8 cellular contexts compared by ENCODE assay signal in genomic region chr19:18192673-18193387, GRCh38. TPM values are rescaled to one million over a fixed set of nuclear protein-coding genes. Genes with fewer than 3 reads are reported as not detected.
DNase-seq lines count a peak whose midpoint lies in the region; ATAC-seq and TF ChIP-seq lines count a peak whose summit lies in the region.

Gene MPV17L2 (plus strand): TSS chr19:18193218. CDS start chr19:18193282, 64 bp downstream.

- peaks cover 9% of the 10 kb centered on the region; the same call in 1 of the 2 replicates for H3K79me2 ChIP-seq in SK-N-SH (ENCODE audit: insufficient read depth)

- no peaks in the 10 kb centered on the region for H3K9me2 ChIP-seq in SK-N-SH

- no peaks in the 10 kb centered on the region for H3K36me3 Mint-ChIP-seq in activated naive CD4-positive, alpha-beta T cell treated with anti-CD3 and anti-CD28 coated beads, Interleukin-2, amount 50 U/mL, for 24 hours

- POLR2A ChIA-PET in SK-N-SH (lab: Yijun Ruan, JAX) = interaction anchor here (0.8 to 1.3 kb wide), 4 partner anchors 9 to 89 kb away, joined by 3 to 7 read pairs (median 4); partner anchors contain the start of genes JUND and RAB3A

- CTCF ChIA-PET in SK-N-SH (lab: Yijun Ruan, JAX) = interaction anchor here (0.6 to 20.7 kb wide), 12 partner anchors 11 to 226 kb away, joined by 3 to 505 read pairs (median 10); partner anchors contain the start of genes IFI30, RAB3A and SSBP4

- peak within 1 kb of the TSS; percentile 83 for H2AFZ ChIP-seq in SK-N-SH (ENCODE audit: low read depth)

- peaks cover 20% of the 10 kb centered on the region for H3K4me1 Mint-ChIP-seq in activated naive CD4-positive, alpha-beta T cell treated with anti-CD3 and anti-CD28 coated beads, Interleukin-2, amount 50 U/mL, for 24 hours

- H3K27me3 Mint-ChIP-seq in activated naive CD4-positive, alpha-beta T cell treated with anti-CD3 and anti-CD28 coated beads, Interleukin-2, amount 50 U/mL, for 24 hours = no peaks in the 10 kb centered on the region

- H3K27ac ChIP-seq in SK-N-SH (ENCODE audit: low read depth in 2 of 2, low read length in 1 of 2) = peak within 1 kb of the TSS; percentile 82 to 84

- H3K4me2 ChIP-seq in SK-N-SH = peak within 1 kb of the TSS; percentile 99

- TF ChIP-seq EP300 in SK-N-SH (IDR thresholded peaks at IDR 0.05; ENCODE audit: borderline replicate concordance in 1 of 2, low read depth in 1 of 2, low read length in 1 of 2) = peak in 1 of 2 experiments; percentile 48; a peak in 1 of 4 replicates

- no peak for TF ChIP-seq CTCF in SK-N-SH (IDR thresholded peaks at IDR 0.05)

- DNase-seq in GM04503 (ENCODE audit: low read depth) = peak; percentile 100
- DNase-seq in NCI-H1048 (lab: John Stamatoyannopoulos, UW) = peak; percentile 99
- DNase-seq in SK-N-SH = peak; percentile 93
- peak; percentile 94 for DNase-seq in germinal center (ENCODE audit: low spot score)
- peak; percentile 100 for DNase-seq in non-pigmented ciliary epithelial cell (ENCODE audit: low read depth)
- DNase-seq in superior temporal gyrus (ENCODE audit: extremely low spot score) = peak; percentile 100

- no peaks in the 10 kb centered on the region for H3K9me3 ChIP-seq in SK-N-SH

- peak within 1 kb of the TSS; percentile 82 for H3K9ac ChIP-seq in SK-N-SH

- H3K36me3 ChIP-seq in SK-N-SH (replicated peaks in 1 of 2; ENCODE audit: control insufficient read depth in 1 of 2, insufficient read depth in 2 of 2, low read length in 1 of 2) = peaks cover 0 to 3% of the 10 kb centered on the region in 2 experiments

- peak; percentile 88 for ATAC-seq in HG02571 (IDR thresholded peaks at IDR 0.05; ENCODE audit: unreplicated experiment)

- H3K9me3 Mint-ChIP-seq in activated naive CD4-positive, alpha-beta T cell treated with anti-CD3 and anti-CD28 coated beads, Interleukin-2, amount 50 U/mL, for 24 hours = no peaks in the 10 kb centered on the region

- H3F3A ChIP-seq in SK-N-SH (replicated peaks; ENCODE audit: insufficient read depth) = peaks cover 15% of the 10 kb centered on the region

- peaks cover 8% of the 10 kb centered on the region; the same call in 1 of the 2 replicates for H4K20me1 ChIP-seq in SK-N-SH (ENCODE audit: insufficient read depth)

- no peak for TF ChIP-seq RAD21 in SK-N-SH (IDR thresholded peaks at IDR 0.05; ENCODE audit: low read length)

- H3K4me3 Mint-ChIP-seq in activated naive CD4-positive, alpha-beta T cell treated with anti-CD3 and anti-CD28 coated beads, Interleukin-2, amount 50 U/mL, for 24 hours = peak within 1 kb of the TSS; percentile 88

- H3K27me3 ChIP-seq in SK-N-SH (ENCODE audit: insufficient read depth) = no peaks in the 10 kb centered on the region

- peak within 1 kb of the TSS; percentile 69 for H3K27ac Mint-ChIP-seq in activated naive CD4-positive, alpha-beta T cell treated with anti-CD3 and anti-CD28 coated beads, Interleukin-2, amount 50 U/mL, for 24 hours

- 6% methylated on average over 9 of the region's 74 CpGs for WGBS in SK-N-SH (ENCODE audit: low lambda C conversion rate)

- peak within 1 kb of the TSS; percentile 72 to 94 for H3K4me3 ChIP-seq in SK-N-SH (ENCODE audit: low read depth in 2 of 2, low read length in 1 of 2)

- H3K4me1 ChIP-seq in SK-N-SH (ENCODE audit: control insufficient read depth in 1 of 2, insufficient read depth in 2 of 2, low read depth in 1 of 2, low read length in 1 of 2) = peaks cover 9 to 26% of the 10 kb centered on the region in 2 experiments; a peak in 2 of 4 replicates

TF ChIP-seq in SK-N-SH, 30 proteins besides CTCF, POLR2A, EP300 and RAD21 (continues in another document):
- TF ChIP-seq, protein P1, sequence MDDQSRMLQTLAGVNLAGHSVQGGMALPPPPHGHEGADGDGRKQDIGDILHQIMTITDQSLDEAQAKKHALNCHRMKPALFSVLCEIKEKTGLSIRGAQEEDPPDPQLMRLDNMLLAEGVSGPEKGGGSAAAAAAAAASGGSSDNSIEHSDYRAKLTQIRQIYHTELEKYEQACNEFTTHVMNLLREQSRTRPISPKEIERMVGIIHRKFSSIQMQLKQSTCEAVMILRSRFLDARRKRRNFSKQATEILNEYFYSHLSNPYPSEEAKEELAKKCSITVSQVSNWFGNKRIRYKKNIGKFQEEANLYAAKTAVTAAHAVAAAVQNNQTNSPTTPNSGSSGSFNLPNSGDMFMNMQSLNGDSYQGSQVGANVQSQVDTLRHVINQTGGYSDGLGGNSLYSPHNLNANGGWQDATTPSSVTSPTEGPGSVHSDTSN (IDR thresholded peaks at IDR 0.05) = peak; percentile 75
- peak; percentile 97 for TF ChIP-seq RFX5 (IDR thresholded peaks at IDR 0.05; ENCODE audit: low read length)
- 0 out of 2 replicates have a peak, but pooled peaks have one; percentile 10 for TF ChIP-seq GABPA (IDR thresholded peaks at IDR 0.05; ENCODE audit: low read depth)
- TF ChIP-seq USF2 (IDR thresholded peaks at IDR 0.05; ENCODE audit: borderline replicate concordance, low read depth, low read length) = no peak
- no peak for TF ChIP-seq EZH2phosphoT487 (IDR thresholded peaks at IDR 0.05; ENCODE audit: borderline replicate concordance, low read depth)
- no peak for TF ChIP-seq GATA2 (CRISPR knock-in tag; IDR thresholded peaks at IDR 0.05)
- TF ChIP-seq, protein P2, sequence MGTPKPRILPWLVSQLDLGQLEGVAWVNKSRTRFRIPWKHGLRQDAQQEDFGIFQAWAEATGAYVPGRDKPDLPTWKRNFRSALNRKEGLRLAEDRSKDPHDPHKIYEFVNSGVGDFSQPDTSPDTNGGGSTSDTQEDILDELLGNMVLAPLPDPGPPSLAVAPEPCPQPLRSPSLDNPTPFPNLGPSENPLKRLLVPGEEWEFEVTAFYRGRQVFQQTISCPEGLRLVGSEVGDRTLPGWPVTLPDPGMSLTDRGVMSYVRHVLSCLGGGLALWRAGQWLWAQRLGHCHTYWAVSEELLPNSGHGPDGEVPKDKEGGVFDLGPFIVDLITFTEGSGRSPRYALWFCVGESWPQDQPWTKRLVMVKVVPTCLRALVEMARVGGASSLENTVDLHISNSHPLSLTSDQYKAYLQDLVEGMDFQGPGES (IDR thresholded peaks at IDR 0.05; ENCODE audit: low read depth, low read length) = peak; percentile 96
- peak; percentile 97 for TF ChIP-seq CHD2 (IDR thresholded peaks at IDR 0.05; ENCODE audit: low read length, partially characterized antibody)
- no peak for TF ChIP-seq TEAD4 (IDR thresholded peaks at IDR 0.05; ENCODE audit: borderline replicate concordance, insufficient read depth)
- TF ChIP-seq FOXJ3 (CRISPR knock-in tag; IDR thresholded peaks at IDR 0.05) = no peak
- TF ChIP-seq TAF1 (IDR thresholded peaks at IDR 0.05; ENCODE audit: borderline replicate concordance, low read depth, low read length) = peak; percentile 61; the same call in 1 of the 2 replicates
- TF ChIP-seq MXI1 (IDR thresholded peaks at IDR 0.05; ENCODE audit: low read depth, low read length) = peak; percentile 80
- no peak for TF ChIP-seq MEF2A (IDR thresholded peaks at IDR 0.05; ENCODE audit: borderline replicate concordance, low read depth)
- TF ChIP-seq, protein P3, sequence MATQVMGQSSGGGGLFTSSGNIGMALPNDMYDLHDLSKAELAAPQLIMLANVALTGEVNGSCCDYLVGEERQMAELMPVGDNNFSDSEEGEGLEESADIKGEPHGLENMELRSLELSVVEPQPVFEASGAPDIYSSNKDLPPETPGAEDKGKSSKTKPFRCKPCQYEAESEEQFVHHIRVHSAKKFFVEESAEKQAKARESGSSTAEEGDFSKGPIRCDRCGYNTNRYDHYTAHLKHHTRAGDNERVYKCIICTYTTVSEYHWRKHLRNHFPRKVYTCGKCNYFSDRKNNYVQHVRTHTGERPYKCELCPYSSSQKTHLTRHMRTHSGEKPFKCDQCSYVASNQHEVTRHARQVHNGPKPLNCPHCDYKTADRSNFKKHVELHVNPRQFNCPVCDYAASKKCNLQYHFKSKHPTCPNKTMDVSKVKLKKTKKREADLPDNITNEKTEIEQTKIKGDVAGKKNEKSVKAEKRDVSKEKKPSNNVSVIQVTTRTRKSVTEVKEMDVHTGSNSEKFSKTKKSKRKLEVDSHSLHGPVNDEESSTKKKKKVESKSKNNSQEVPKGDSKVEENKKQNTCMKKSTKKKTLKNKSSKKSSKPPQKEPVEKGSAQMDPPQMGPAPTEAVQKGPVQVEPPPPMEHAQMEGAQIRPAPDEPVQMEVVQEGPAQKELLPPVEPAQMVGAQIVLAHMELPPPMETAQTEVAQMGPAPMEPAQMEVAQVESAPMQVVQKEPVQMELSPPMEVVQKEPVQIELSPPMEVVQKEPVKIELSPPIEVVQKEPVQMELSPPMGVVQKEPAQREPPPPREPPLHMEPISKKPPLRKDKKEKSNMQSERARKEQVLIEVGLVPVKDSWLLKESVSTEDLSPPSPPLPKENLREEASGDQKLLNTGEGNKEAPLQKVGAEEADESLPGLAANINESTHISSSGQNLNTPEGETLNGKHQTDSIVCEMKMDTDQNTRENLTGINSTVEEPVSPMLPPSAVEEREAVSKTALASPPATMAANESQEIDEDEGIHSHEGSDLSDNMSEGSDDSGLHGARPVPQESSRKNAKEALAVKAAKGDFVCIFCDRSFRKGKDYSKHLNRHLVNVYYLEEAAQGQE (IDR thresholded peaks at IDR 0.05; ENCODE audit: low read depth, low read length) = peak; percentile 22; the same call in 1 of the 2 replicates
- TF ChIP-seq, protein P4, sequence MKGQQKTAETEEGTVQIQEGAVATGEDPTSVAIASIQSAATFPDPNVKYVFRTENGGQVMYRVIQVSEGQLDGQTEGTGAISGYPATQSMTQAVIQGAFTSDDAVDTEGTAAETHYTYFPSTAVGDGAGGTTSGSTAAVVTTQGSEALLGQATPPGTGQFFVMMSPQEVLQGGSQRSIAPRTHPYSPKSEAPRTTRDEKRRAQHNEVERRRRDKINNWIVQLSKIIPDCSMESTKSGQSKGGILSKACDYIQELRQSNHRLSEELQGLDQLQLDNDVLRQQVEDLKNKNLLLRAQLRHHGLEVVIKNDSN (IDR thresholded peaks at IDR 0.05; ENCODE audit: borderline replicate concordance, low read depth) = no peak
- TF ChIP-seq FOSL2 (IDR thresholded peaks at IDR 0.05; ENCODE audit: borderline replicate concordance, low read depth) = no peak
- no peak for TF ChIP-seq JUND (IDR thresholded peaks at IDR 0.05)
- no peak for TF ChIP-seq ELF1 (IDR thresholded peaks at IDR 0.05)

RNA-seq across cellular contexts. Expression of gene MPV17L2, which starts in this region (rescaled TPM):
- polyA plus RNA-seq in SK-N-SH (2012; rRNA removed) = 17.5 and 20.6 TPM in 2 replicates
- 9.7 and 13.5 TPM in 2 replicates for polyA plus RNA-seq in SK-N-SH (2012; cell fraction: cytosol; rRNA removed)
- 8.2 and 8.6 TPM in 2 replicates for polyA plus RNA-seq in SK-N-SH (2012; cell fraction: nucleus; rRNA removed)

Comparison
In these comparisons a context has a peak if more than half of its experiments do, and no peak if none do; other contexts are left out.
1. Peak in every context shown above with its lines: DNase-seq, ATAC-seq, H3K4me3 ChIP-seq and H3K27ac ChIP-seq.